9 cellular contexts compared by ENCODE assay signal in the genomic region with DNA sequence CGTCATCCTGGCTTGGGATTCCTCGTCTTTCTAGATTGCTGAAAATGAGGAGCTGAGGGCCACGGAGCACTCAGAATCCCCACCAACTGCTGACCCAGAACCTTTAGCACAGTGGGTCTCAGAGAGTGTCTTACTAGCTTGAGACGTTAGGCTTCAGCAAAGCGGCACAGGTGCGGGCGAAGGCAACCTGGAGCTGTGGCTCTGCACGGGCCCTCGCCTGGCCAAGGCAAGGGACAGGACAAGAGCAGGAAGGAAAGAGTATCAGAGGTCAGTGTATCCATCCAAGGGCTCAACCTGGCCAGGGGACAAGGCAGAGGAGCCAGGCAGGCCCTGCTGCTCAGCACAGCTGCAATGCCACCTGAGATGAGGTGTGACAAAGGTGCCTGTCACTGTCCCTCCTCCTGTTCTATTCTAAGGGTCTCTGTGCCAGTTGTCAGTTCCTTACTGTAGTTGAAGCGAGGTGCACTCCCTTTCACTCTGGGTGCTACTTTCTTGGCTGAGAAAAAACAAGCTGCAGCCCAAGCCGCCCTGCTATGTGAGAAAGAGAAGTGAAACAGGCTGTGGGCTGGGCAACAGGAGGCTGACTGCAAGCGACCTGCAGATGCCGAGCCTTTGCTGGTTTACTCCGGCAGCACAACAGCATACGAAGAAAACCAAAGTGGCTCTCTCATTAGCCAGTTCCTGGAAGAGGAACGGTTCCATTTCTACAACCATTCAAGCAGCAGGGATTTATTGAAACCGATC. TPM values are rescaled to one million over a fixed set of nuclear protein-coding genes. Genes with fewer than 3 reads are reported as not detected.
DNase-seq lines count a peak whose midpoint lies in the region; ATAC-seq and TF ChIP-seq lines count a peak whose summit lies in the region.
"Had no signal": no experiment of that assay in that cellular context is flagged by ENCODE, and none has a peak within 500 bp of the region (broad histone marks: within the 10 kb centered on the region; RNA-seq: fewer than 3 reads in every experiment).

No MANE protein-coding gene starts in this region.

- peak overlapping the region; percentile 87 for H3K27ac Mint-ChIP-seq in activated CD8-positive, alpha-beta memory T cell treated with anti-CD3 and anti-CD28 coated beads, Interleukin-2, amount 10 ng/mL, durations not matched to agents 7 days and 5 days
- H3K27ac Mint-ChIP-seq in neural progenitor cell, result no peak overlapping the region

- no peaks in the 10 kb centered on the region for H3K27me3 Mint-ChIP-seq in activated CD8-positive, alpha-beta memory T cell treated with anti-CD3 and anti-CD28 coated beads, Interleukin-2, amount 10 ng/mL, durations not matched to agents 7 days and 5 days
- H3K27me3 Mint-ChIP-seq in neural progenitor cell (ENCODE audit: insufficient read depth, low read depth), result peaks cover 6% of the 10 kb centered on the region

- H2AFZ ChIP-seq in neural progenitor cell (replicated peaks), result peak overlapping the region; percentile 13

- H4K20me1 ChIP-seq in neural progenitor cell (ENCODE audit: low read depth), result no peaks in the 10 kb centered on the region

- H3K27ac ChIP-seq in right atrium auricular region, result no peak overlapping the region
- H3K27ac ChIP-seq in neural progenitor cell, result no peak overlapping the region
- H3K27ac ChIP-seq: SK-N-MC had no signal

- H3K4me1 ChIP-seq in right atrium auricular region, result no peaks in the 10 kb centered on the region
- no peaks in the 10 kb centered on the region for H3K4me1 ChIP-seq in neural progenitor cell

- H3K9me3 ChIP-seq in right atrium auricular region (no peaks in the 10 kb centered on the region), neural progenitor cell (ENCODE audit: low read depth) (no peaks in the 10 kb centered on the region)

- no peaks in the 10 kb centered on the region for H3K9me3 Mint-ChIP-seq in activated CD8-positive, alpha-beta memory T cell treated with anti-CD3 and anti-CD28 coated beads, Interleukin-2, amount 10 ng/mL, durations not matched to agents 7 days and 5 days (ENCODE audit: low read depth)
- no peaks in the 10 kb centered on the region for H3K9me3 Mint-ChIP-seq in neural progenitor cell

- no peaks in the 10 kb centered on the region for H3F3A ChIP-seq in neural progenitor cell (ENCODE audit: low read depth)

- peaks cover 11% of the 10 kb centered on the region for H3K36me3 Mint-ChIP-seq in activated CD8-positive, alpha-beta memory T cell treated with anti-CD3 and anti-CD28 coated beads, Interleukin-2, amount 10 ng/mL, durations not matched to agents 7 days and 5 days
- no peaks in the 10 kb centered on the region for H3K36me3 Mint-ChIP-seq in neural progenitor cell

- intact Hi-C loops in Right ventricle myocardium inferior (cut with DNase I), result no loop called here

- peak overlapping the region; percentile 47 for H3K4me3 Mint-ChIP-seq in activated CD8-positive, alpha-beta memory T cell treated with anti-CD3 and anti-CD28 coated beads, Interleukin-2, amount 10 ng/mL, durations not matched to agents 7 days and 5 days
- no peak overlapping the region for H3K4me3 Mint-ChIP-seq in neural progenitor cell

- H3K4me3 ChIP-seq in right atrium auricular region (no peak overlapping the region), neural progenitor cell (no peak overlapping the region)
- H3K4me3 ChIP-seq: SK-N-MC had no signal

- no peaks in the 10 kb centered on the region for H3K79me2 ChIP-seq in neural progenitor cell (ENCODE audit: low read depth)

- H3K4me2 ChIP-seq in neural progenitor cell, result no peak overlapping the region

- DNase-seq in Right ventricle myocardium inferior (ENCODE audit: missing footprints) (peak; percentile 74), right atrium auricular region (ENCODE audit: low spot score) (no peak), neural progenitor cell (ENCODE audit: low spot score) (no peak), NCI-H1092 (lab: John Stamatoyannopoulos, UW) (no peak), iPS-NIHi11 (ENCODE audit: low spot score) (no peak), NCI-H1930 (lab: John Stamatoyannopoulos, UW) (no peak)
- peak; percentile 89 for DNase-seq in activated CD8-positive, alpha-beta memory T cell treated with anti-CD3 and anti-CD28 coated beads, Interleukin-2, amount 10 ng/mL, durations not matched to agents 7 days and 5 days

- ATAC-seq in Right ventricle myocardium inferior (peak; percentile 64), HG03280 (IDR thresholded peaks at IDR 0.05; ENCODE audit: unreplicated experiment) (peak; percentile 88)
- ATAC-seq in activated CD8-positive, alpha-beta memory T cell treated with anti-CD3 and anti-CD28 coated beads, Interleukin-2, amount 10 ng/mL, durations not matched to agents 7 days and 5 days, result peak; percentile 68

- H3K9ac ChIP-seq in neural progenitor cell, result no peak overlapping the region

- H3K36me3 ChIP-seq in right atrium auricular region (no peaks in the 10 kb centered on the region), neural progenitor cell (no peaks in the 10 kb centered on the region)

- peaks cover 71% of the 10 kb centered on the region for H3K4me1 Mint-ChIP-seq in activated CD8-positive, alpha-beta memory T cell treated with anti-CD3 and anti-CD28 coated beads, Interleukin-2, amount 10 ng/mL, durations not matched to agents 7 days and 5 days
- peaks cover 13% of the 10 kb centered on the region for H3K4me1 Mint-ChIP-seq in neural progenitor cell

- TF ChIP-seq CTCF in right atrium auricular region (IDR thresholded peaks at IDR 0.05) (no peak), neural progenitor cell (IDR thresholded peaks at IDR 0.05) (no peak)

- CTCF ChIA-PET in activated CD8-positive, alpha-beta memory T cell treated with anti-CD3 and anti-CD28 coated beads, Interleukin-2, amount 10 ng/mL, durations not matched to agents 7 days and 5 days (lab: Charles Lee), result interaction anchor here (0.8 to 6.0 kb wide), 7 partner anchors 17 to 437 kb away, joined by 3 to 34 read pairs (median 3); a partner anchor contains a TSS

- H3K27me3 ChIP-seq in right atrium auricular region, result no peaks in the 10 kb centered on the region
- no peaks in the 10 kb centered on the region for H3K27me3 ChIP-seq in neural progenitor cell

RNA-seq across cellular contexts. Expression of a gene that starts 33.3 kb away (rescaled TPM):
- total RNA-seq in Right ventricle myocardium inferior, result 8.1 TPM
- 10 to 100 TPM; 12.8 to 15.4 TPM for total RNA-seq in right atrium auricular region
- total RNA-seq in activated CD8-positive, alpha-beta memory T cell treated with anti-CD3 and anti-CD28 coated beads, Interleukin-2, amount 10 ng/mL, durations not matched to agents 7 days and 5 days, result 10 to 100 TPM in 1 of 2 experiments, 1 to 10 TPM in 1; 7.3 to 13.1 TPM
- total RNA-seq in neural progenitor cell (ENCODE audit: low replicate concordance), result 10.5 and 13.6 TPM in 2 replicates

Comparison
In these comparisons a context has a peak if more than half of its experiments do, and no peak if none do; other contexts are left out.
1. DNase-seq: peak in Right ventricle myocardium inferior (single experiment) and activated CD8-positive, alpha-beta memory T cell treated with anti-CD3 and anti-CD28 coated beads, Interleukin-2, amount 10 ng/mL, durations not matched to agents 7 days and 5 days (single experiment); none in right atrium auricular region (single experiment), neural progenitor cell (single experiment), NCI-H1092 (single experiment), iPS-NIHi11 (single experiment) and NCI-H1930 (0 of 2).
2. Peak in every context shown above with its lines, with median percentiles within 50 percentile points of each other: ATAC-seq.